In genomic region chr11:9091044-9091936, GRCh38 we compare ENCODE assay signal across 8 cellular contexts. TPM values are rescaled to one million over a fixed set of nuclear protein-coding genes. Genes with fewer than 3 reads are reported as not detected.
DNase-seq lines count a peak whose midpoint lies in the region; ATAC-seq and TF ChIP-seq lines count a peak whose summit lies in the region.

TSS of gene SCUBE2 (minus strand) at chr11:9091599. CDS start at chr11:9091528, 71 bp downstream.

- H3K27me3 ChIP-seq in lower lobe of right lung (ENCODE audit: low read depth) (peaks cover 22% of the 10 kb centered on the region), upper lobe of left lung (peaks cover 0 to 9% (median 2%) of the 10 kb centered on the region in 4 donors)

- no peaks in the 10 kb centered on the region for H3K9me3 Mint-ChIP-seq in activated CD8-positive, alpha-beta memory T cell treated with anti-CD3 and anti-CD28 coated beads, Interleukin-2, amount 10 ng/mL, durations not matched to agents 7 days and 5 days (ENCODE audit: low read depth)

- CTCF ChIA-PET in activated CD8-positive, alpha-beta memory T cell treated with anti-CD3 and anti-CD28 coated beads, Interleukin-2, amount 10 ng/mL, durations not matched to agents 7 days and 5 days (lab: Charles Lee), result no interaction called here

- H3K27ac ChIP-seq in lower lobe of right lung (no peak within 1 kb of the TSS), upper lobe of left lung (no peak within 1 kb of the TSS)

- DNase-seq in activated CD8-positive, alpha-beta memory T cell treated with anti-CD3 and anti-CD28 coated beads, Interleukin-2, amount 10 ng/mL, durations not matched to agents 7 days and 5 days, result no peak
- DNase-seq in activated CD8-positive, alpha-beta memory T cell treated with anti-CD3 and anti-CD28 coated beads, Interleukin-2, amount 50 U/mL, for 48 hours, result no peak
- DNase-seq in cardiac fibroblast (ENCODE audit: low read depth in 2 of 2) (no peak), lower lobe of right lung (no peak), upper lobe of left lung (peak in 1 of 2 donors; percentile 88)
- DNase-seq in activated effector memory CD4-positive, alpha-beta T cell treated with Interleukin-2 at 50 U/mL for 16 hours, result no peak

- H3K4me3 ChIP-seq in cardiac fibroblast (replicated peaks in 1 of 2; ENCODE audit: low read depth in 2 of 2, low read length in 2 of 2) (peak within 1 kb of the TSS; percentile 33 to 42), lower lobe of right lung (peak within 1 kb of the TSS; percentile 57), upper lobe of left lung (peak within 1 kb of the TSS; percentile 32 to 63 (median 58))

- H3K36me3 Mint-ChIP-seq in activated CD8-positive, alpha-beta memory T cell treated with anti-CD3 and anti-CD28 coated beads, Interleukin-2, amount 10 ng/mL, durations not matched to agents 7 days and 5 days, result no peaks in the 10 kb centered on the region

- H3K4me1 ChIP-seq in lower lobe of right lung (peaks cover 10% of the 10 kb centered on the region), upper lobe of left lung (peaks cover 5 to 18% (median 14%) of the 10 kb centered on the region in 4 donors)

- no peaks in the 10 kb centered on the region for H3K4me1 Mint-ChIP-seq in activated CD8-positive, alpha-beta memory T cell treated with anti-CD3 and anti-CD28 coated beads, Interleukin-2, amount 10 ng/mL, durations not matched to agents 7 days and 5 days

- H3K36me3 ChIP-seq in lower lobe of right lung (no peaks in the 10 kb centered on the region), upper lobe of left lung (no peaks in the 10 kb centered on the region)

- no peak for TF ChIP-seq POLR2A in upper lobe of left lung (IDR thresholded peaks at IDR 0.05)

- H3K27me3 Mint-ChIP-seq in activated CD8-positive, alpha-beta memory T cell treated with anti-CD3 and anti-CD28 coated beads, Interleukin-2, amount 10 ng/mL, durations not matched to agents 7 days and 5 days, result peaks cover 62% of the 10 kb centered on the region

- WGBS in upper lobe of left lung, 2 donors, result 0 to 3% methylated on average over 16 to 23 of the region's 114 CpGs

- no peak for TF ChIP-seq CTCF in cardiac fibroblast (IDR thresholded peaks at IDR 0.05; ENCODE audit: low read depth, low read length)
- no peak for TF ChIP-seq CTCF in lower lobe of right lung (IDR thresholded peaks at IDR 0.05)
- no peak for TF ChIP-seq CTCF in upper lobe of left lung (IDR thresholded peaks at IDR 0.05)

- ATAC-seq in activated CD8-positive, alpha-beta memory T cell treated with anti-CD3 and anti-CD28 coated beads, Interleukin-2, amount 10 ng/mL, durations not matched to agents 7 days and 5 days, result peak; percentile 55
- ATAC-seq in lower lobe of right lung, result peak; percentile 54 to 59
- peak in 1 of 2 donors; percentile 56 for ATAC-seq in upper lobe of left lung (ENCODE audit: low FRiP score in 2 of 2)
- no peak for ATAC-seq in HG02642 (IDR thresholded peaks at IDR 0.05; ENCODE audit: poor library complexity, unreplicated experiment)
- no peak for ATAC-seq in GM19395 (IDR thresholded peaks at IDR 0.05; ENCODE audit: unreplicated experiment)

- H3K27ac Mint-ChIP-seq in activated CD8-positive, alpha-beta memory T cell treated with anti-CD3 and anti-CD28 coated beads, Interleukin-2, amount 10 ng/mL, durations not matched to agents 7 days and 5 days, result no peak within 1 kb of the TSS

- H3K9me3 ChIP-seq in lower lobe of right lung, result no peaks in the 10 kb centered on the region
- no peaks in the 10 kb centered on the region for H3K9me3 ChIP-seq in upper lobe of left lung

- TF ChIP-seq EP300 in upper lobe of left lung (IDR thresholded peaks at IDR 0.05), result no peak

- H3K4me3 Mint-ChIP-seq in activated CD8-positive, alpha-beta memory T cell treated with anti-CD3 and anti-CD28 coated beads, Interleukin-2, amount 10 ng/mL, durations not matched to agents 7 days and 5 days, result no peak within 1 kb of the TSS

- intact Hi-C loops in lower lobe of right lung (cut with DNase I), result no loop called here

RNA-seq across cellular contexts. Expression of gene SCUBE2, which starts in this region (rescaled TPM):
- total RNA-seq in activated CD8-positive, alpha-beta memory T cell treated with anti-CD3 and anti-CD28 coated beads, Interleukin-2, amount 10 ng/mL, durations not matched to agents 7 days and 5 days, result not detected
- total RNA-seq in lower lobe of right lung, result 7.1 TPM
- 1 to 10 TPM; 2.2 to 8.4 (median 4.4) TPM for total RNA-seq in upper lobe of left lung

Comparison
In these comparisons a context has a peak if more than half of its experiments do, and no peak if none do; other contexts are left out.
1. Peak in ATAC-seq in activated CD8-positive, alpha-beta memory T cell treated with anti-CD3 and anti-CD28 coated beads, Interleukin-2, amount 10 ng/mL, durations not matched to agents 7 days and 5 days; RNA of the gene not detected or under 1 TPM.
2. ATAC-seq: peak in lower lobe of right lung (2 of 2); none in HG02642 (single experiment) and GM19395 (single experiment).
3. Peak in every context shown above with its lines, with median percentiles within 50 percentile points of each other: H3K4me3 ChIP-seq.